In the genomic region with DNA sequence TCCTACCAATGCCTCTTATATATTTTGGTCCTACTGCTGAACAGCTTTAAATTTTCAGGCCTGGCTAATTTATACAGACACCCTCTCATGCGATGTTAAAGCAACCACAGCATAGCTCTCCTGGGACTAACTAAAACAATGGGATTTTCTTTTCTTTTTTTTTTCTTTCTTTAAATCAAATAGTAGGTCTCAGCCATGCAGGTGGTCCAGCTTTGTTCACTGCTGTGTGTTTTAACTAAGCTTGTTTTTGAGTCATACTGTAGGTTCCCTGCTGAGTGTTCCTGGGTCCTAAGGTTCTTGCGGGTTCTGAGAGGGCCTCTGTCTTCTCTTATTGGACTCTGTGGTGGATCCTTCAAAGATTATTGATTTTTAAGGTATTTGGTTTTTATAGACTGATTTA, we compare ENCODE assay signal across 29 cellular contexts.
"Had no signal": no experiment of that assay in that cellular context is flagged by ENCODE, and none has a peak within 500 bp of the region (broad histone marks: within the 10 kb centered on the region; RNA-seq: fewer than 3 reads in every experiment).

No MANE protein-coding gene starts in this region.

- H3K27me3 ChIP-seq: stomach, suprapubic skin, testis, thyroid gland, tibial artery, tibial nerve, transverse colon, upper lobe of left lung, upper lobe of right lung, uterus, vagina had no signal

- H3K36me3 Mint-ChIP-seq: stimulated activated effector memory CD8-positive, alpha-beta T cell treated with anti-CD3 and anti-CD28 coated beads, Interleukin-12 subunit alpha, Interleukin-12 subunit beta, amount 100 ng/mL, for 72 hours; stimulated activated memory B cell treated with anti-CD40 and anti-IgM and Interleukin-4, amounts not matched to agents 10 μg/mL and 1 μg/mL and 100 μg/mL, for 72 hours; stimulated activated naive B cell treated with anti-CD40 and anti-IgM and Interleukin-4, amounts not matched to agents 10 μg/mL and 1 μg/mL and 100 μg/mL, for 72 hours; type B pancreatic cell had no signal

- H3K4me3 ChIP-seq: stomach, suprapubic skin, testis, thoracic aorta, thyroid gland, tibial artery, tibial nerve, transverse colon, upper lobe of left lung, upper lobe of right lung, uterus, vagina had no signal

- ATAC-seq: stimulated activated effector memory CD8-positive, alpha-beta T cell treated with anti-CD3 and anti-CD28 coated beads, Interleukin-12 subunit alpha, Interleukin-12 subunit beta, amount 100 ng/mL, for 72 hours; stimulated activated memory B cell treated with anti-CD40 and anti-IgM and Interleukin-4, amounts not matched to agents 10 μg/mL and 1 μg/mL and 100 μg/mL, for 72 hours; stimulated activated naive B cell treated with anti-CD40 and anti-IgM and Interleukin-4, amounts not matched to agents 10 μg/mL and 1 μg/mL and 100 μg/mL, for 72 hours; stimulated activated naive CD8-positive, alpha-beta T cell treated with anti-CD3 and anti-CD28 coated beads, Interleukin-15, amount 100 ng/mL, for 72 hours; stimulated activated naive CD8-positive, alpha-beta T cell treated with anti-CD3 and anti-CD28 coated beads, Interleukin-15, Interleukin-2, amounts not matched to agents 100 U/mL and 50 U/mL, for 24 hours; upper lobe of right lung had no signal

- FAIRE-seq: urothelium cell line had no signal

- H3K4me1 ChIP-seq: stomach, suprapubic skin, testis, thyroid gland, tibial artery, tibial nerve, upper lobe of left lung, upper lobe of right lung, uterus, vagina had no signal

- H3K27ac ChIP-seq: stomach, suprapubic skin, testis, thoracic aorta, thyroid gland, tibial artery, tibial nerve, transverse colon, upper lobe of left lung, upper lobe of right lung, uterus, vagina had no signal

- DNase-seq: stimulated activated CD4-positive, alpha-beta T cell treated with anti-CD3 and anti-CD28 coated beads, Interleukin-2, amount 100 ng/mL, for 48 hours; stimulated activated CD4-positive, alpha-beta T cell treated with anti-CD3 and anti-CD28 coated beads, Interleukin-4, amount 100 ng/mL, for 1 hour; stimulated activated CD4-positive, alpha-beta T cell treated with anti-CD3 and anti-CD28 coated beads, Interleukin-4, amount 100 ng/mL, for 24 hours; stimulated activated CD4-positive, alpha-beta T cell treated with anti-CD3 and anti-CD28 coated beads, Interleukin-4, amount 100 ng/mL, for 4 hours; stimulated activated CD8-positive, alpha-beta memory T cell treated with anti-CD3 and anti-CD28 coated beads, Interleukin-4, amount 100 ng/mL, for 48 hours; stimulated activated naive B cell treated with anti-CD40 and anti-IgM and Interleukin-4, amounts not matched to agents 10 μg/mL and 1 μg/mL and 100 μg/mL, for 72 hours; stimulated activated naive CD4-positive, alpha-beta T cell; stimulated activated naive CD4-positive, alpha-beta T cell treated with Interleukin-2 at 50 U/mL for 16 hours; stimulated activated naive CD8-positive, alpha-beta T cell treated with anti-CD3 and anti-CD28 coated beads, Interleukin-15, amount 100 ng/mL, for 72 hours; stimulated activated naive CD8-positive, alpha-beta T cell treated with anti-CD3 and anti-CD28 coated beads, Interleukin-15, Interleukin-2, amounts not matched to agents 100 U/mL and 50 U/mL, for 24 hours; stomach; substantia nigra; testis; thyroid gland; tibial artery; transverse colon; trophoblast cell; upper lobe of left lung; upper lobe of right lung; uterus had no signal

- H3K9me3 ChIP-seq: testis, thoracic aorta, thyroid gland, tibial artery, transverse colon, upper lobe of left lung, upper lobe of right lung, uterus, vagina had no signal

- H3K27me3 Mint-ChIP-seq: stimulated activated memory B cell treated with anti-CD40 and anti-IgM and Interleukin-4, amounts not matched to agents 10 μg/mL and 1 μg/mL and 100 μg/mL, for 72 hours; stimulated activated naive B cell treated with anti-CD40 and anti-IgM and Interleukin-4, amounts not matched to agents 10 μg/mL and 1 μg/mL and 100 μg/mL, for 72 hours; stimulated activated naive CD8-positive, alpha-beta T cell treated with anti-CD3 and anti-CD28 coated beads, Interleukin-15, amount 100 ng/mL, for 72 hours; stimulated activated naive CD8-positive, alpha-beta T cell treated with anti-CD3 and anti-CD28 coated beads, Interleukin-15, Interleukin-2, amounts not matched to agents 100 ng/mL and 50 ng/mL, for 24 hours had no signal

- H3K9me3 Mint-ChIP-seq: type B pancreatic cell had no signal

- H3K36me3 ChIP-seq: stomach, suprapubic skin, thoracic aorta, thyroid gland, tibial artery, tibial nerve, transverse colon, upper lobe of left lung, upper lobe of right lung, uterus, vagina had no signal

- H3K27ac Mint-ChIP-seq: stimulated activated effector memory CD8-positive, alpha-beta T cell treated with anti-CD3 and anti-CD28 coated beads, Interleukin-12 subunit alpha, Interleukin-12 subunit beta, amount 100 ng/mL, for 72 hours; stimulated activated memory B cell treated with anti-CD40 and anti-IgM and Interleukin-4, amounts not matched to agents 10 μg/mL and 1 μg/mL and 100 μg/mL, for 72 hours; stimulated activated naive B cell treated with anti-CD40 and anti-IgM and Interleukin-4, amounts not matched to agents 10 μg/mL and 1 μg/mL and 100 μg/mL, for 72 hours; stimulated activated naive CD8-positive, alpha-beta T cell treated with anti-CD3 and anti-CD28 coated beads, Interleukin-15, amount 100 ng/mL, for 72 hours; stimulated activated naive CD8-positive, alpha-beta T cell treated with anti-CD3 and anti-CD28 coated beads, Interleukin-15, Interleukin-2, amounts not matched to agents 100 ng/mL and 50 ng/mL, for 24 hours; type B pancreatic cell had no signal

- H3K4me1 Mint-ChIP-seq: stimulated activated effector memory CD8-positive, alpha-beta T cell treated with anti-CD3 and anti-CD28 coated beads, Interleukin-12 subunit alpha, Interleukin-12 subunit beta, amount 100 ng/mL, for 72 hours; stimulated activated memory B cell treated with anti-CD40 and anti-IgM and Interleukin-4, amounts not matched to agents 10 μg/mL and 1 μg/mL and 100 μg/mL, for 72 hours; stimulated activated naive B cell treated with anti-CD40 and anti-IgM and Interleukin-4, amounts not matched to agents 10 μg/mL and 1 μg/mL and 100 μg/mL, for 72 hours; stimulated activated naive CD8-positive, alpha-beta T cell treated with anti-CD3 and anti-CD28 coated beads, Interleukin-15, amount 100 ng/mL, for 72 hours had no signal

- H3K4me3 Mint-ChIP-seq: stimulated activated effector memory CD8-positive, alpha-beta T cell treated with anti-CD3 and anti-CD28 coated beads, Interleukin-12 subunit alpha, Interleukin-12 subunit beta, amount 100 ng/mL, for 72 hours; stimulated activated memory B cell treated with anti-CD40 and anti-IgM and Interleukin-4, amounts not matched to agents 10 μg/mL and 1 μg/mL and 100 μg/mL, for 72 hours; stimulated activated naive B cell treated with anti-CD40 and anti-IgM and Interleukin-4, amounts not matched to agents 10 μg/mL and 1 μg/mL and 100 μg/mL, for 72 hours; stimulated activated naive CD8-positive, alpha-beta T cell treated with anti-CD3 and anti-CD28 coated beads, Interleukin-15, amount 100 ng/mL, for 72 hours; stimulated activated naive CD8-positive, alpha-beta T cell treated with anti-CD3 and anti-CD28 coated beads, Interleukin-15, Interleukin-2, amounts not matched to agents 100 ng/mL and 50 ng/mL, for 24 hours; type B pancreatic cell had no signal
